Comparison of ENCODE assay signal across 12 cellular contexts in genomic region chr2:138504092-138504491, GRCh38. TPM values are rescaled to one million over a fixed set of nuclear protein-coding genes. Genes with fewer than 3 reads are reported as not detected.
DNase-seq lines count a peak whose midpoint lies in the region; ATAC-seq, FAIRE-seq and TF ChIP-seq lines count a peak whose summit lies in the region.
"Had no signal": no experiment of that assay in that cellular context is flagged by ENCODE, and none has a peak within 500 bp of the region (broad histone marks: within the 10 kb centered on the region; RNA-seq: fewer than 3 reads in every experiment).

No MANE protein-coding gene starts in this region.

- peaks cover 63% of the 10 kb centered on the region for H3K4me1 ChIP-seq in HepG2 (ENCODE audit: insufficient read depth, low read length)
- peaks cover 0 to 44% (median 16%) of the 10 kb centered on the region in 4 donors for H3K4me1 ChIP-seq in right lobe of liver
- H3K4me1 ChIP-seq in mesodermal cell (ENCODE audit: control insufficient read depth, insufficient read depth, low read length, poor library complexity, severe bottlenecking), result peaks cover 11% of the 10 kb centered on the region
- H3K4me1 ChIP-seq in upper lobe of right lung, result peaks cover 36% of the 10 kb centered on the region
- H3K4me1 ChIP-seq in vagina, result peaks cover 54% of the 10 kb centered on the region

- TF ChIP-seq EP300 in HepG2 (IDR thresholded peaks at IDR 0.05; ENCODE audit: low read depth in 2 of 2, low read length in 2 of 2) (no peak), HepG2 (CRISPR knock-in tag; IDR thresholded peaks at IDR 0.05; ENCODE audit: borderline replicate concordance) (no peak)

- in situ Hi-C loops in HepG2 (cut with HindIII; ENCODE audit: extremely low pct_ligation_motif_present, low pct_unique_long_range_greater_than_20kb), result no loop called here

- no peak for TF ChIP-seq RAD21 in HepG2 (CRISPR knock-in tag; IDR thresholded peaks at IDR 0.05)

- H3K9me3 Mint-ChIP-seq in activated naive CD8-positive, alpha-beta T cell treated with anti-CD3 and anti-CD28 coated beads, Interleukin-2, amount 50 U/mL, for 24 hours, result no peaks in the 10 kb centered on the region

- TF ChIP-seq CTCF in HepG2 (CRISPR knock-in tag; IDR thresholded peaks at IDR 0.05) (no peak), right lobe of liver (IDR thresholded peaks at IDR 0.05) (no peak), upper lobe of right lung (IDR thresholded peaks at IDR 0.05) (no peak), vagina (IDR thresholded peaks at IDR 0.05) (no peak)

- H3K27me3 Mint-ChIP-seq in activated naive CD8-positive, alpha-beta T cell treated with anti-CD3 and anti-CD28 coated beads, Interleukin-2, amount 50 U/mL, for 24 hours, result no peaks in the 10 kb centered on the region

- no peak for DNase-seq in HepG2 (ENCODE audit: low spot score)
- DNase-seq in right lobe of liver, result no peak
- no peak for DNase-seq in activated naive CD8-positive, alpha-beta T cell treated with anti-CD3 and anti-CD28 coated beads, Interleukin-2, amount 50 U/mL, for 24 hours
- no peak for DNase-seq in upper lobe of right lung
- DNase-seq in COLO829 (ENCODE audit: low spot score), result no peak
- DNase-seq in vagina (ENCODE audit: extremely low spot score in 2 of 2), result no peak
- no peak for DNase-seq in SKM-1 (lab: John Stamatoyannopoulos, UW; ENCODE audit: unreplicated experiment)
- DNase-seq: effector CD4-positive, alpha-beta T cell; left cardiac atrium; stimulated activated CD4-positive, alpha-beta T cell treated with anti-CD3 and anti-CD28 coated beads, Interleukin-2, amount 100 ng/mL, for 48 hours had no signal

- POLR2A ChIA-PET in HepG2 (lab: Yijun Ruan, JAX), result interaction anchor here (0.9 to 5.0 kb wide), 5 partner anchors 10 to 540 kb away, joined by 3 to 65 read pairs (median 7); partner anchors contain the start of gene HNMT

- H3K4me3 ChIP-seq in HepG2 (replicated peaks in 1 of 3; ENCODE audit: insufficient read depth in 1 of 3, low read depth in 2 of 3, low read length in 3 of 3) (peak overlapping the region; percentile 76 to 94 (median 92); a peak in 5 of 6 replicates), right lobe of liver (no peak overlapping the region), mesodermal cell (ENCODE audit: extremely low read depth, insufficient read depth, low read length, poor library complexity, severe bottlenecking) (peak overlapping the region; percentile 96), upper lobe of right lung (peak overlapping the region; percentile 91), vagina (peak overlapping the region in 1 of 2 donors; percentile 91)

- H3K9me3 ChIP-seq in HepG2 (ENCODE audit: low read length), result no peaks in the 10 kb centered on the region
- H3K9me3 ChIP-seq in right lobe of liver, result no peaks in the 10 kb centered on the region
- no peaks in the 10 kb centered on the region for H3K9me3 ChIP-seq in mesodermal cell (ENCODE audit: control insufficient read depth, low read length)
- no peaks in the 10 kb centered on the region for H3K9me3 ChIP-seq in upper lobe of right lung
- no peaks in the 10 kb centered on the region for H3K9me3 ChIP-seq in vagina

- H3K79me2 ChIP-seq in HepG2 (ENCODE audit: insufficient read depth, low read length), result peaks cover 85% of the 10 kb centered on the region

- no TSS peak for BruUV-seq in HepG2 (replicated peaks; lab: Mats Ljungman, UMichigan)

- peak overlapping the region; percentile 100 for H3K4me3 Mint-ChIP-seq in activated naive CD8-positive, alpha-beta T cell treated with anti-CD3 and anti-CD28 coated beads, Interleukin-2, amount 50 U/mL, for 24 hours

- peak overlapping the region; percentile 87 for H3K9ac ChIP-seq in HepG2 (ENCODE audit: insufficient read depth, low read depth, low read length)

- no peaks in the 10 kb centered on the region for H3K36me3 ChIP-seq in HepG2 (replicated peaks in 1 of 2; ENCODE audit: control insufficient read depth in 1 of 2, insufficient read depth in 2 of 2, low read length in 2 of 2)
- no peaks in the 10 kb centered on the region for H3K36me3 ChIP-seq in right lobe of liver
- no peaks in the 10 kb centered on the region for H3K36me3 ChIP-seq in mesodermal cell (ENCODE audit: control insufficient read depth, insufficient read depth, low read length)
- no peaks in the 10 kb centered on the region for H3K36me3 ChIP-seq in upper lobe of right lung
- no peaks in the 10 kb centered on the region for H3K36me3 ChIP-seq in vagina

- peaks cover 48% of the 10 kb centered on the region for H3K4me1 Mint-ChIP-seq in activated naive CD8-positive, alpha-beta T cell treated with anti-CD3 and anti-CD28 coated beads, Interleukin-2, amount 50 U/mL, for 24 hours

- intact Hi-C loops in HepG2 (cut with micrococcal nuclease; ENCODE audit: unreplicated experiment), result loop anchor here (5.0 to 10.0 kb wide), 5 partner anchors 67 to 592 kb away; no protein-coding TSS in a partner anchor
- intact Hi-C loops in right lobe of liver (cut with DNase I), result no loop called here
- intact Hi-C loops in upper lobe of right lung (cut with DNase I), result no loop called here
- intact Hi-C loops in vagina (cut with DNase I), result no loop called here

- peak overlapping the region; percentile 83 for H3K4me2 ChIP-seq in HepG2 (ENCODE audit: low read depth, low read length)

- H4K20me1 ChIP-seq in HepG2 (ENCODE audit: insufficient read depth, low read length), result peaks cover 40% of the 10 kb centered on the region

- no peak for TF ChIP-seq POLR2A in HepG2 (IDR thresholded peaks at IDR 0.05; ENCODE audit: insufficient read depth in 1 of 2, low read depth in 2 of 2, low read length in 2 of 2)
- no peak for TF ChIP-seq POLR2A in right lobe of liver (IDR thresholded peaks at IDR 0.05)
- TF ChIP-seq POLR2A in vagina (IDR thresholded peaks at IDR 0.05), result no peak

- H3K27ac Mint-ChIP-seq in activated naive CD8-positive, alpha-beta T cell treated with anti-CD3 and anti-CD28 coated beads, Interleukin-2, amount 50 U/mL, for 24 hours, result peak overlapping the region; percentile 99

- FAIRE-seq in HepG2 (lab: Jason Lieb, UNC), result no peak
- FAIRE-seq: D721Med had no signal

- peak overlapping the region; percentile 80 for H3K27ac ChIP-seq in HepG2 (ENCODE audit: extremely low read length, insufficient read depth, low read length)
- no peak overlapping the region for H3K27ac ChIP-seq in right lobe of liver
- no peak overlapping the region for H3K27ac ChIP-seq in mesodermal cell (ENCODE audit: low read depth, low read length, severe bottlenecking)
- H3K27ac ChIP-seq in upper lobe of right lung, result no peak overlapping the region
- no peak overlapping the region for H3K27ac ChIP-seq in vagina

- H3K36me3 Mint-ChIP-seq in activated naive CD8-positive, alpha-beta T cell treated with anti-CD3 and anti-CD28 coated beads, Interleukin-2, amount 50 U/mL, for 24 hours (ENCODE audit: low read depth), result peaks cover 15% of the 10 kb centered on the region

- no peak overlapping the region for H2AFZ ChIP-seq in HepG2 (ENCODE audit: low read length)

- CTCF ChIA-PET in HepG2 (lab: Yijun Ruan, JAX; ENCODE audit: low intra/inter-chr PET ratio, low total read pairs), result no interaction called here

- ATAC-seq in HepG2 (no peak), right lobe of liver (no peak), upper lobe of right lung (no peak)
- no peak for ATAC-seq in activated naive CD8-positive, alpha-beta T cell treated with anti-CD3 and anti-CD28 coated beads, Interleukin-2, amount 50 U/mL, for 24 hours
- ATAC-seq: left cardiac atrium had no signal

- no peaks in the 10 kb centered on the region; a peak in 1 of 5 replicates for H3K27me3 ChIP-seq in HepG2 (ENCODE audit: control insufficient read depth in 1 of 2, insufficient read depth in 2 of 2, low read length in 2 of 2)
- no peaks in the 10 kb centered on the region for H3K27me3 ChIP-seq in right lobe of liver
- H3K27me3 ChIP-seq in upper lobe of right lung, result no peaks in the 10 kb centered on the region
- H3K27me3 ChIP-seq in vagina, result no peaks in the 10 kb centered on the region

TF ChIP-seq in HepG2, 621 proteins besides CTCF, POLR2A, EP300 and RAD21 (continues in another document):
- TF ChIP-seq SAP130 (CRISPR knock-in tag; IDR thresholded peaks at IDR 0.05; ENCODE audit: low read depth), result 0 out of 2 replicates have a peak, but pooled peaks have one; percentile 12

RNA-seq across cellular contexts. Expression of gene SPOPL, which starts 2.5 kb away (rescaled TPM):
- 51.6 and 68.8 TPM in 2 replicates for total RNA-seq in HepG2 (2016; rRNA removed; fragmentation: Illumina TruSeq; extraction: Trizol)
- total RNA-seq in HepG2 (2016; cell fraction: cytosol; rRNA removed; fragmentation: Illumina TruSeq; extraction: Trizol; ENCODE audit: low read depth), result 10.0 and 11.5 TPM in 2 replicates
- 47.5 and 62.1 TPM in 2 replicates for total RNA-seq in HepG2 (2016; cell fraction: insoluble cytoplasmic fraction; rRNA removed; fragmentation: Illumina TruSeq; extraction: Trizol)
- total RNA-seq in HepG2 (2016; cell fraction: membrane; rRNA removed; fragmentation: Illumina TruSeq; extraction: Trizol), result 48.3 and 49.1 TPM in 2 replicates
- 43.8 and 44.8 TPM in 2 replicates for total RNA-seq in HepG2 (2016; cell fraction: nucleus; rRNA removed; fragmentation: Illumina TruSeq; extraction: Trizol)
- polyA plus RNA-seq in HepG2 (2011; rRNA removed), result 11.0 and 12.6 TPM in 2 replicates
- 6.4 and 7.3 TPM in 2 replicates for polyA plus RNA-seq in HepG2 (2011; cell fraction: cytosol; rRNA removed)
- polyA plus RNA-seq in HepG2 (2011; cell fraction: nucleus; rRNA removed), result 11.9 and 15.1 TPM in 2 replicates
- polyA plus RNA-seq in HepG2 (2012), result 18.9 and 24.1 TPM in 2 replicates
- polyA plus RNA-seq in HepG2 (2016; cell fraction: cytosol; fragmentation: Illumina TruSeq; extraction: Trizol; ENCODE audit: low read depth), result 4.1 and 6.0 TPM in 2 replicates
- polyA plus RNA-seq in HepG2 (2016; cell fraction: insoluble cytoplasmic fraction; fragmentation: Illumina TruSeq; extraction: Trizol; ENCODE audit: low read depth), result 33.9 and 34.3 TPM in 2 replicates
- 18.7 and 19.9 TPM in 2 replicates for polyA plus RNA-seq in HepG2 (2016; cell fraction: membrane; fragmentation: Illumina TruSeq; extraction: Trizol; ENCODE audit: low read depth)
- 16.2 and 18.6 TPM in 2 replicates for polyA plus RNA-seq in HepG2 (2016; cell fraction: nucleus; fragmentation: Illumina TruSeq; extraction: Trizol; ENCODE audit: insufficient read depth, low read depth)
- polyA minus RNA-seq in HepG2 (2011; rRNA and poly(A)+ RNA removed; ENCODE audit: low replicate concordance), result 4.7 and 17.9 TPM in 2 replicates
- polyA minus RNA-seq in HepG2 (2011; cell fraction: cytosol; rRNA and poly(A)+ RNA removed), result 17.1 and 17.5 TPM in 2 replicates
- 74.5 and 98.8 TPM in 2 replicates for polyA minus RNA-seq in HepG2 (2011; cell fraction: nucleus; rRNA and poly(A)+ RNA removed)
- total RNA-seq in right lobe of liver, result 10 to 100 TPM; 10.6 to 14.8 (median 12.3) TPM
- 12.1 TPM for polyA plus RNA-seq in mesodermal cell (2013, experiment 1 of 2)
- polyA plus RNA-seq in mesodermal cell (2013, experiment 2 of 2), result 12.4 TPM
- total RNA-seq in upper lobe of right lung, result 26.3 TPM
- 20.1 TPM for total RNA-seq in vagina

Comparison
In these comparisons a context has a peak if more than half of its experiments do, and no peak if none do; other contexts are left out.
1. H3K4me3 ChIP-seq: peak in HepG2 (3 of 3), mesodermal cell (single experiment) and upper lobe of right lung (single experiment); none in right lobe of liver (0 of 3).